ENCODE assay signal across 16 cellular contexts in genomic region chr7:128161466-128162125, GRCh38.
A peak's percentile ranks its signal among the peaks of the same experiment; 100 is the strongest.
DNase-seq lines count a peak whose midpoint lies in the region; ATAC-seq and TF ChIP-seq lines count a peak whose summit lies in the region.
"Had no signal": no experiment of that assay in that cellular context is flagged by ENCODE, and none has a peak within 500 bp of the region (broad histone marks: within the 10 kb centered on the region; RNA-seq: fewer than 3 reads in every experiment).

No MANE protein-coding gene starts in this region.

- H3K36me3 Mint-ChIP-seq in glutamatergic neuron (ENCODE audit: unreplicated experiment) = peaks cover 7% of the 10 kb centered on the region

- no peak for ATAC-seq in left colon
- ATAC-seq: GM23338 had no signal

- intact Hi-C loops in left colon (cut with DNase I, micrococcal nuclease) = no loop called here

- no peak overlapping the region for H3K4me3 Mint-ChIP-seq in glutamatergic neuron (ENCODE audit: unreplicated experiment)
- H3K4me3 Mint-ChIP-seq: CD8-positive, alpha-beta memory T cell; GM23338 had no signal

- peaks cover 13% of the 10 kb centered on the region for H3K27me3 Mint-ChIP-seq in glutamatergic neuron (ENCODE audit: unreplicated experiment)

- H3K9me3 Mint-ChIP-seq in glutamatergic neuron (ENCODE audit: unreplicated experiment) = peaks cover 24% of the 10 kb centered on the region
- H3K9me3 Mint-ChIP-seq: CD8-positive, alpha-beta memory T cell; GM23338 had no signal

- H3K27ac Mint-ChIP-seq in glutamatergic neuron (ENCODE audit: unreplicated experiment) = no peak overlapping the region
- H3K27ac Mint-ChIP-seq: CD8-positive, alpha-beta memory T cell; GM23338 had no signal

- H3K4me1 Mint-ChIP-seq in glutamatergic neuron (ENCODE audit: low read depth, unreplicated experiment) = peaks cover 20% of the 10 kb centered on the region

- DNase-seq in activated CD8-positive, alpha-beta memory T cell treated with anti-CD3 and anti-CD28 coated beads for 24 hours = peak; percentile 24
- no peak for DNase-seq in activated CD8-positive, alpha-beta memory T cell treated with anti-CD3 and anti-CD28 coated beads, Interleukin-2, amount 50 U/mL, for 4 hours
- DNase-seq in M059J (ENCODE audit: low read depth) = peak; percentile 84
- peak; percentile 17 for DNase-seq in islet precursor cell
- no peak for DNase-seq in left colon
- no peak for DNase-seq in glutamatergic neuron
- DNase-seq in COLO829 (ENCODE audit: low spot score) = no peak
- DNase-seq in NCI-H1092 (lab: John Stamatoyannopoulos, UW) = no peak
- DNase-seq: CD8-positive, alpha-beta memory T cell; DMS79 treated with DMSO at 0.1 percent for 48 hours; NCI-H187 treated with DMSO at 0.1 percent for 48 hours; NCI-H2171; NCI-H446; NK-92 treated with Interleukin-12 subunit alpha and Interleukin-12 subunit beta, amount 100 ng/mL, for 24 hours; SHP77 treated with DMSO at 0.1 percent for 48 hours had no signal

- TF ChIP-seq CTCF in glutamatergic neuron (IDR thresholded peaks at IDR 0.05; ENCODE audit: partially characterized antibody, unreplicated experiment) = no peak

Comparison
In these comparisons a context has a peak if more than half of its experiments do, and no peak if none do; other contexts are left out.
1. DNase-seq: peak in activated CD8-positive, alpha-beta memory T cell treated with anti-CD3 and anti-CD28 coated beads for 24 hours (single experiment), M059J (single experiment) and islet precursor cell (single experiment); none in activated CD8-positive, alpha-beta memory T cell treated with anti-CD3 and anti-CD28 coated beads, Interleukin-2, amount 50 U/mL, for 4 hours (single experiment), left colon (0 of 2), glutamatergic neuron (single experiment), COLO829 (single experiment) and NCI-H1092 (single experiment).